In the genomic region with DNA sequence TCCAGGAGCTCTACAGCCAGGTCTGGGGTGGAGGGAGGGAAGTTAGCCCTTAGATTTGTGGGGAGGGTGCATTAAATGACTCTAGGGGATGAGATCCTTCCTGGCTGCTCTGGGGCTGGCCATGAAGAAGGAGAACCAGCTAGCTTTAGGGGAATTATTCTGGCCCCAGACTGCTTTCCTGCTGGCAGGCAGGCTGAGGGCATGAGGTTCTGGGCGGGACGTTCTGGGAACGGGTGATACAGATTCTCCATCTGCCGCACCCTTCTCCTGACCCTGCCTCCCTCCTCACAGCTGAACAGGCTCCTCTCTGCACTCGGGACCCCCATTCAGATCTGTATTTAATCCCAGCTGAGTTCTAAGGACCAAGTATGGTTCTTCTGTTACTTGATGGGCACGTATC, we compare ENCODE assay signal across 26 cellular contexts. TPM values are rescaled to one million over a fixed set of nuclear protein-coding genes. Genes with fewer than 3 reads are reported as not detected.
DNase-seq lines count a peak whose midpoint lies in the region; ATAC-seq and TF ChIP-seq lines count a peak whose summit lies in the region.
"Had no signal": no experiment of that assay in that cellular context is flagged by ENCODE, and none has a peak within 500 bp of the region (broad histone marks: within the 10 kb centered on the region; RNA-seq: fewer than 3 reads in every experiment).

No MANE protein-coding gene starts in this region.

- H3K36me3 ChIP-seq in esophagus squamous epithelium (no peaks in the 10 kb centered on the region), tibial artery (no peaks in the 10 kb centered on the region)
- H3K36me3 ChIP-seq: BLaER1, MG63 had no signal

- H3K4me3 ChIP-seq in esophagus squamous epithelium = no peak overlapping the region
- H3K4me3 ChIP-seq in tibial artery = no peak overlapping the region
- H3K4me3 ChIP-seq: BLaER1, GM12878, MG63 had no signal

- DNase-seq in activated effector memory CD4-positive, alpha-beta T cell treated with anti-CD3 and anti-CD28 coated beads, Interleukin-2, amount 50 U/mL, for 16 hours = peak; percentile 17
- no peak for DNase-seq in activated effector memory CD4-positive, alpha-beta T cell treated with Interleukin-2 at 50 U/mL for 16 hours
- DNase-seq in esophagus squamous epithelium (lab: John Stamatoyannopoulos, UW) (no peak), posterior vena cava (ENCODE audit: low spot score) (peak; percentile 89), tibial artery (no peak), NCI-H345 (lab: John Stamatoyannopoulos, UW) (no peak)
- DNase-seq: 8988T; ACHN; CD4-positive, CD25-positive, alpha-beta regulatory T cell; COR-L47; DMS79; EL; GDM1; HCEC 1CT; IMR-90; KG1; MG63; NCI-H2081 treated with DMSO at 0.1 percent for 48 hours; NCI-H2171; NCI-H524; NCI-H774; SK-N-SH had no signal

- TF ChIP-seq CTCF in esophagus squamous epithelium (IDR thresholded peaks at IDR 0.05) (no peak), tibial artery (IDR thresholded peaks at IDR 0.05) (no peak)

- peaks cover 0 to 23% (median 0%) of the 10 kb centered on the region in 4 donors for H3K27me3 ChIP-seq in esophagus squamous epithelium
- peaks cover 0 to 2% of the 10 kb centered on the region in 2 donors for H3K27me3 ChIP-seq in tibial artery
- H3K27me3 ChIP-seq: BLaER1, MG63 had no signal

- peaks cover 0 to 45% (median 30%) of the 10 kb centered on the region in 3 donors for H3K4me1 ChIP-seq in esophagus squamous epithelium
- H3K4me1 ChIP-seq in tibial artery = peaks cover 6 to 33% (median 11%) of the 10 kb centered on the region in 4 donors

- TF ChIP-seq POLR2A in esophagus squamous epithelium (IDR thresholded peaks at IDR 0.05) = no peak

- 7 to 29% methylated on average over 3 to 5 of the region's 6 CpGs for WGBS in esophagus squamous epithelium, 2 donors

- H3K9me3 ChIP-seq in esophagus squamous epithelium = no peaks in the 10 kb centered on the region
- no peaks in the 10 kb centered on the region for H3K9me3 ChIP-seq in tibial artery
- H3K9me3 ChIP-seq: BLaER1, MG63, SK-N-SH had no signal

- no peak for ATAC-seq in HG02571 (IDR thresholded peaks at IDR 0.05; ENCODE audit: unreplicated experiment)
- no peak for ATAC-seq in GM21447 (IDR thresholded peaks at IDR 0.05; ENCODE audit: unreplicated experiment)
- ATAC-seq: GM12878 had no signal

- H3K27ac ChIP-seq in esophagus squamous epithelium = peak overlapping the region in 3 of 4 donors; percentile 5 to 58 (median 24)
- H3K27ac ChIP-seq in tibial artery = peak overlapping the region; percentile 46 to 66
- H3K27ac ChIP-seq: BLaER1 had no signal

- intact Hi-C loops in esophagus squamous epithelium (cut with DNase I) = no loop called here
- intact Hi-C loops in posterior vena cava (cut with DNase I) = no loop called here
- intact Hi-C loops in tibial artery (cut with DNase I; ENCODE audit: low total_unique reads) = no loop called here

RNA-seq across cellular contexts. Expression of gene GOLGA7B, which starts 23.9 kb away (rescaled TPM):
- total RNA-seq in esophagus squamous epithelium (1 to 10 TPM in 3 of 4 donors, under 1 TPM in 1; 0.30 to 3.3 (median 1.7) TPM), posterior vena cava (under 1 TPM; 0.19 TPM)
- total RNA-seq: GM12878, IMR-90 had no signal

Comparison
In these comparisons a context has a peak if more than half of its experiments do, and no peak if none do; other contexts are left out.
1. DNase-seq: peak in activated effector memory CD4-positive, alpha-beta T cell treated with anti-CD3 and anti-CD28 coated beads, Interleukin-2, amount 50 U/mL, for 16 hours (single experiment) and posterior vena cava (single experiment); none in activated effector memory CD4-positive, alpha-beta T cell treated with Interleukin-2 at 50 U/mL for 16 hours (single experiment), esophagus squamous epithelium (single experiment), tibial artery (0 of 2) and NCI-H345 (single experiment).